In the genomic region with DNA sequence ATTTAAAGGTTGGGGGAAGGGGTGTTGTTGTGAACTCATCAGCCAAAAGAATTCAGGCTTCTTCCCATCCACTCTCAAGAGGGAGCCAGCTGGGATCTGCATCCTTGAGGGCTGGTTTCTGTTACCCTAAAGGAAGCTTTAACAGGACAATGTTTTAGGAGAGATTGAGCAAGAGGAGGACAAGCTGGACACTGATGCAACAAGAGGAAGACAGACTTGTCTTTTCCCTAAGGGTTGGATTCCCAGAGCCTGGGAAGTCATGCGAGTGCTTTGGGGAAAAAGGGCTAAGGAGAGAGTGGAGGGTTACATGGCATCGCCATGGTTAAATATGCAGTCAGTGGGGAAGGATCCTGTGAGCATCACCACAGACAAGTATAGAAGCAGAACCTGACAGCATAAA, we compare ENCODE assay signal across 1 cellular context.
TF ChIP-seq lines count a peak whose summit lies in the region.

No MANE protein-coding gene starts in this region.

TF ChIP-seq in IMR-90, 13 proteins besides CTCF, POLR2A, EP300 and RAD21:
- TF ChIP-seq RFX5 (IDR thresholded peaks at IDR 0.05; ENCODE audit: low read depth, low read length) = no peak
- TF ChIP-seq, protein P1, sequence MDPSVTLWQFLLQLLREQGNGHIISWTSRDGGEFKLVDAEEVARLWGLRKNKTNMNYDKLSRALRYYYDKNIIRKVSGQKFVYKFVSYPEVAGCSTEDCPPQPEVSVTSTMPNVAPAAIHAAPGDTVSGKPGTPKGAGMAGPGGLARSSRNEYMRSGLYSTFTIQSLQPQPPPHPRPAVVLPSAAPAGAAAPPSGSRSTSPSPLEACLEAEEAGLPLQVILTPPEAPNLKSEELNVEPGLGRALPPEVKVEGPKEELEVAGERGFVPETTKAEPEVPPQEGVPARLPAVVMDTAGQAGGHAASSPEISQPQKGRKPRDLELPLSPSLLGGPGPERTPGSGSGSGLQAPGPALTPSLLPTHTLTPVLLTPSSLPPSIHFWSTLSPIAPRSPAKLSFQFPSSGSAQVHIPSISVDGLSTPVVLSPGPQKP (IDR thresholded peaks at IDR 0.05; ENCODE audit: borderline replicate concordance, low read depth, low read length) = no peak
- TF ChIP-seq BHLHE40 (IDR thresholded peaks at IDR 0.05; ENCODE audit: low read depth, low read length) = no peak
- TF ChIP-seq, protein P2, sequence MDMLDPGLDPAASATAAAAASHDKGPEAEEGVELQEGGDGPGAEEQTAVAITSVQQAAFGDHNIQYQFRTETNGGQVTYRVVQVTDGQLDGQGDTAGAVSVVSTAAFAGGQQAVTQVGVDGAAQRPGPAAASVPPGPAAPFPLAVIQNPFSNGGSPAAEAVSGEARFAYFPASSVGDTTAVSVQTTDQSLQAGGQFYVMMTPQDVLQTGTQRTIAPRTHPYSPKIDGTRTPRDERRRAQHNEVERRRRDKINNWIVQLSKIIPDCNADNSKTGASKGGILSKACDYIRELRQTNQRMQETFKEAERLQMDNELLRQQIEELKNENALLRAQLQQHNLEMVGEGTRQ (IDR thresholded peaks at IDR 0.05; ENCODE audit: low read depth, low read length) = no peak
- no peak for TF ChIP-seq RCOR1 (IDR thresholded peaks at IDR 0.05; ENCODE audit: insufficient replicate concordance, low read length)
- TF ChIP-seq CHD1 (IDR thresholded peaks at IDR 0.05; ENCODE audit: low read depth, low read length) = no peak
- no peak for TF ChIP-seq MAZ (IDR thresholded peaks at IDR 0.05; ENCODE audit: borderline replicate concordance, low read depth, low read length)
- TF ChIP-seq CEBPB (IDR thresholded peaks at IDR 0.05; ENCODE audit: low read depth, low read length) = no peak
- no peak for TF ChIP-seq MAFK (IDR thresholded peaks at IDR 0.05; ENCODE audit: low read depth, low read length)
- no peak for TF ChIP-seq MXI1 (IDR thresholded peaks at IDR 0.05; ENCODE audit: borderline replicate concordance, low read depth, low read length)
- TF ChIP-seq FOS (IDR thresholded peaks at IDR 0.05; ENCODE audit: low read depth, low read length) = no peak
- no peak for TF ChIP-seq NFE2L2 (IDR thresholded peaks at IDR 0.05; ENCODE audit: low read depth, low read length)
- no peak for TF ChIP-seq SMC3 (IDR thresholded peaks at IDR 0.05; ENCODE audit: low read depth, low read length)
